ENCODE assay signal across 8 cellular contexts in the genomic region with DNA sequence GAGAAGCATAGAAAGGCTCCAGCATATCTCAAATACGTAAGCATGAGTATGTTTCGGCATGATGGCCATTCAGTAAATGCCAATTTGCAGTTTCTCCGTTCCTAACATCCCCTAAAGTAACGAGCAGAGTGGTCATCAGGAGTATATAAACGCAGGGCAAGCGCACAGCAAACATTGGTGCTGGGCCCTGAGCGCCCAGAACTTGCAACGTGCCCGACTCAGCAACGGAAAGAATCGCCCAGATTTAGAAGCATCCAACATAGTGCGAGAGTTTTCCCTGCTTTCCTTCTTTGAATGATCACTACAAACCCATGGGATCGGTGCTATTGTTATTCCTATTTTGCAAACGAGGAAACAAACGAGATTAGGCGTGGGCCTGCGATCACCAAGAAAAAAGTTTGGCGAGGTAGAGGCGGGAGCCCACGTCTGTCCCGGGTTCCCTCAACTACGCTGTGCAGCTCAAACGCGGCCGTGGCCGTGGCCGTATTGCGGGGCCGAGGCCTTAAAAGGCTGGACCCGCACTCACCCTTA. TPM values are rescaled to one million over a fixed set of nuclear protein-coding genes. Genes with fewer than 3 reads are reported as not detected.
A peak's percentile ranks its signal among the peaks of the same experiment; 100 is the strongest.
DNase-seq lines count a peak whose midpoint lies in the region; TF ChIP-seq lines count a peak whose summit lies in the region.

No MANE protein-coding gene starts in this region.

- TF ChIP-seq CTCF in LNCaP clone FGC (IDR thresholded peaks at IDR 0.05; ENCODE audit: control insufficient read depth, extremely low read depth, insufficient read depth): no peak
- TF ChIP-seq CTCF in mesothelial cell of epicardium (IDR thresholded peaks at IDR 0.05; ENCODE audit: unreplicated experiment): no peak

- H3K36me3 ChIP-seq in CD8-positive, alpha-beta memory T cell (ENCODE audit: insufficient read depth, low read length): peaks cover 39% of the 10 kb centered on the region

- H3K9me3 Mint-ChIP-seq in CD8-positive, alpha-beta memory T cell: peaks cover 0 to 4% (median 0%) of the 10 kb centered on the region in 5 donors
- peaks cover 4% of the 10 kb centered on the region for H3K9me3 Mint-ChIP-seq in mesothelial cell of epicardium

- no peaks in the 10 kb centered on the region for H3K9me3 ChIP-seq in CD8-positive, alpha-beta memory T cell (ENCODE audit: low read length)

- peaks cover 11 to 59% (median 22%) of the 10 kb centered on the region in 3 donors for H3K36me3 Mint-ChIP-seq in CD8-positive, alpha-beta memory T cell
- peaks cover 28% of the 10 kb centered on the region for H3K36me3 Mint-ChIP-seq in mesothelial cell of epicardium

- H3K27me3 Mint-ChIP-seq in CD8-positive, alpha-beta memory T cell: no peaks in the 10 kb centered on the region
- no peaks in the 10 kb centered on the region for H3K27me3 Mint-ChIP-seq in mesothelial cell of epicardium (ENCODE audit: low read depth)

- peak overlapping the region; percentile 99 to 100 (median 100) for H3K27ac Mint-ChIP-seq in CD8-positive, alpha-beta memory T cell
- peak overlapping the region; percentile 100 for H3K27ac Mint-ChIP-seq in mesothelial cell of epicardium

- peak overlapping the region; percentile 79 for H3K4me3 ChIP-seq in CD8-positive, alpha-beta memory T cell (ENCODE audit: low read length)
- H3K4me3 ChIP-seq in LNCaP clone FGC (ENCODE audit: low read depth, low read length): peak overlapping the region; percentile 69

- no peaks in the 10 kb centered on the region for H3K27me3 ChIP-seq in CD8-positive, alpha-beta memory T cell (ENCODE audit: insufficient read depth, low read length, poor library complexity, severe bottlenecking)

- H3K27ac ChIP-seq in CD8-positive, alpha-beta memory T cell (ENCODE audit: low read depth, low read length): peak overlapping the region; percentile 98
- peak overlapping the region; percentile 98 for H3K27ac ChIP-seq in cingulate gyrus (ENCODE audit: low read depth, low read length)

- DNase-seq in CD8-positive, alpha-beta memory T cell: no peak
- DNase-seq in LNCaP clone FGC (ENCODE audit: low read depth) (no peak), mesothelial cell of epicardium (ENCODE audit: low spot score in 2 of 2, unreplicated experiment in 2 of 2) (no peak), NCI-H146 treated with DMSO at 0.1 percent for 48 hours (lab: John Stamatoyannopoulos, UW; ENCODE audit: unreplicated experiment) (no peak), AG20443 (ENCODE audit: low spot score) (no peak), NCI-H1105 (lab: John Stamatoyannopoulos, UW) (no peak), NCI-H226 (no peak)

- POLR2A ChIA-PET in CD8-positive, alpha-beta memory T cell (lab: Charles Lee): interaction anchor here (1.0 to 1.9 kb wide), 7 partner anchors 13 to 253 kb away, joined by 3 to 37 read pairs (median 3); partner anchors contain the start of genes CD74 and RBM22

- CTCF ChIA-PET in CD8-positive, alpha-beta memory T cell (lab: Charles Lee): interaction anchor here (0.7 to 2.7 kb wide), 14 partner anchors 9 to 329 kb away, joined by 3 to 23 read pairs (median 4); partner anchors contain the start of genes CD74 and SMIM3

- peaks cover 32 to 45% (median 40%) of the 10 kb centered on the region in 3 donors for H3K4me1 Mint-ChIP-seq in CD8-positive, alpha-beta memory T cell
- H3K4me1 Mint-ChIP-seq in mesothelial cell of epicardium: peaks cover 15% of the 10 kb centered on the region

- H3K4me3 Mint-ChIP-seq in CD8-positive, alpha-beta memory T cell: peak overlapping the region; percentile 96 to 99 (median 99)
- H3K4me3 Mint-ChIP-seq in mesothelial cell of epicardium: peak overlapping the region; percentile 99

- H3K4me1 ChIP-seq in CD8-positive, alpha-beta memory T cell (ENCODE audit: insufficient read depth, low read length): peaks cover 27% of the 10 kb centered on the region

RNA-seq across cellular contexts. Expression of gene RPS14, which starts 0.5 kb away (rescaled TPM):
- 1,000 to 10,000 TPM; 2,924 to 3,007 TPM for total RNA-seq in CD8-positive, alpha-beta memory T cell
- 6,416 TPM for polyA plus RNA-seq in CD8-positive, alpha-beta memory T cell
- total RNA-seq in mesothelial cell of epicardium: 2,586 to 2,705 TPM (median 2,627 TPM) in 3 replicates

RNA-seq across cellular contexts. Expression of gene CD74, which starts 36.3 kb away (rescaled TPM):
- 100 to 1,000 TPM; 319 to 324 TPM for total RNA-seq in CD8-positive, alpha-beta memory T cell
- 1,273 TPM for polyA plus RNA-seq in CD8-positive, alpha-beta memory T cell
- total RNA-seq in mesothelial cell of epicardium: 16.1 to 17.1 TPM (median 16.9 TPM) in 3 replicates

RNA-seq across cellular contexts. Expression of gene NDST1, which starts 58.9 kb away (rescaled TPM):
- total RNA-seq in CD8-positive, alpha-beta memory T cell: 1 to 10 TPM; 1.9 to 2.8 TPM
- 0.13 TPM for polyA plus RNA-seq in CD8-positive, alpha-beta memory T cell
- total RNA-seq in mesothelial cell of epicardium: 129 to 132 TPM (median 132 TPM) in 3 replicates

Comparison
In these comparisons a context has a peak if more than half of its experiments do, and no peak if none do; other contexts are left out.
1. RNA of gene CD74, which starts 36.3 kb away (total RNA-seq): 319 to 324 TPM in CD8-positive, alpha-beta memory T cell; 16.1 to 17.1 TPM in mesothelial cell of epicardium; every median in the first group is over 10 times any median in the second.
2. RNA of gene NDST1, which starts 58.9 kb away (total RNA-seq): 129 to 132 TPM in mesothelial cell of epicardium; 1.9 to 2.8 TPM in CD8-positive, alpha-beta memory T cell; every median in the first group is over 10 times any median in the second.